In the genomic region with DNA sequence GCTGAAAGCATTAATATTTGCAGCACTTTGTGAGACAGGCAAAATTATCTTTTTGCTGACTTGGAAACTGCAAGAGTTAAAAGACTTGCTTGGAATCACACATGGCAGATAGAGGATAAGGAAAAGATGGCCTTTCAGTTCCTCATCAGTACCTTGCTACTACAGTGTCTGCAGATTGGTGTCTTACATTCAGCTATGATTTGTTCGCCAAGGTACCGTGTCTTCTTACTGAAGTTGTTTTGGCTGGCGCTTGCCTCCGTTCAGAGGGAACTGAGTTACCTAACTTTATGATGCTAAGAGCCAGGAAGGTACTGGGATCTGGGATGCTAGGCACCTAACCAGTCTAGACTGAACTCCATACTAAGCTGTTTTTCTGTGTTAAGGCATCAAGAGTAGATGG, we compare ENCODE assay signal across 8 cellular contexts. TPM values are rescaled to one million over a fixed set of nuclear protein-coding genes. Genes with fewer than 3 reads are reported as not detected.
DNase-seq lines count a peak whose midpoint lies in the region; ATAC-seq and TF ChIP-seq lines count a peak whose summit lies in the region.

No MANE protein-coding gene starts in this region.

- ATAC-seq in heart right ventricle (no peak), left ventricle myocardium superior (no peak)

- H3K36me3 ChIP-seq in heart right ventricle, result peaks cover 0 to 21% (median 0%) of the 10 kb centered on the region in 9 donors
- H3K36me3 ChIP-seq in Peyer's patch, result no peaks in the 10 kb centered on the region
- H3K36me3 ChIP-seq in esophagus squamous epithelium, result peaks cover 0 to 10% (median 0%) of the 10 kb centered on the region in 3 donors
- peaks cover 3% of the 10 kb centered on the region for H3K36me3 ChIP-seq in skeletal muscle satellite cell (ENCODE audit: insufficient read depth, low read length)

- TF ChIP-seq POLR2A in Peyer's patch (IDR thresholded peaks at IDR 0.05), result no peak
- no peak for TF ChIP-seq POLR2A in esophagus squamous epithelium (IDR thresholded peaks at IDR 0.05)

- peak overlapping the region in 7 of 10 donors; percentile 64 to 96 (median 84) for H3K4me3 ChIP-seq in heart right ventricle
- H3K4me3 ChIP-seq in Peyer's patch, result peak overlapping the region in 3 of 4 donors; percentile 9 to 97 (median 82)
- H3K4me3 ChIP-seq in esophagus squamous epithelium, result peak overlapping the region; percentile 2 to 97 (median 86)
- peak overlapping the region; percentile 76 for H3K4me3 ChIP-seq in skeletal muscle satellite cell (ENCODE audit: low read length)

- H3K4me1 ChIP-seq in heart right ventricle, result peaks cover 0 to 74% (median 62%) of the 10 kb centered on the region in 9 donors
- H3K4me1 ChIP-seq in Peyer's patch, result peaks cover 0 to 32% (median 12%) of the 10 kb centered on the region in 4 donors
- H3K4me1 ChIP-seq in esophagus squamous epithelium, result peaks cover 12 to 80% (median 35%) of the 10 kb centered on the region in 3 donors
- H3K4me1 ChIP-seq in skeletal muscle satellite cell (ENCODE audit: control insufficient read depth, insufficient read depth, low read length), result peaks cover 17% of the 10 kb centered on the region

- DNase-seq in heart right ventricle, result no peak
- DNase-seq in left ventricle myocardium superior, result no peak
- DNase-seq in Peyer's patch, result no peak
- DNase-seq in esophagus squamous epithelium (lab: John Stamatoyannopoulos, UW), result no peak
- DNase-seq in ureter (ENCODE audit: low spot score), result no peak
- no peak for DNase-seq in EL
- DNase-seq in stimulated activated naive CD4-positive, alpha-beta T cell (lab: John Stamatoyannopoulos, UW), result no peak

- TF ChIP-seq CTCF in heart right ventricle (IDR thresholded peaks at IDR 0.05) (no peak), Peyer's patch (IDR thresholded peaks at IDR 0.05) (no peak), esophagus squamous epithelium (IDR thresholded peaks at IDR 0.05) (no peak)

- H3K27me3 ChIP-seq in heart right ventricle (no peaks in the 10 kb centered on the region), Peyer's patch (no peaks in the 10 kb centered on the region), esophagus squamous epithelium (no peaks in the 10 kb centered on the region), skeletal muscle satellite cell (ENCODE audit: control insufficient read depth, insufficient read depth, low read length) (no peaks in the 10 kb centered on the region)

- H3K27ac ChIP-seq in heart right ventricle (peak overlapping the region in 3 of 10 donors; percentile 1 to 99 (median 99)), Peyer's patch (peak overlapping the region in 1 of 4 donors; percentile 38), esophagus squamous epithelium (peak overlapping the region in 3 of 4 donors; percentile 11 to 100 (median 33))

- H3K9ac ChIP-seq in skeletal muscle satellite cell (ENCODE audit: low read depth, low read length), result peak overlapping the region; percentile 94

- peak overlapping the region; percentile 82 for H3K4me2 ChIP-seq in skeletal muscle satellite cell (ENCODE audit: low read length)

- intact Hi-C loops in heart right ventricle (cut with DNase I), result loop anchor here in 8 of 10 donors (2.0 to 10.0 kb wide), 6 partner anchors 33 to 245 kb away; partner anchors contain the start of genes ACAT2 (in 4 of the 8), SOD2 (in 3 of the 8) and TCP1 (in 3 of the 8)
- intact Hi-C loops in left ventricle myocardium superior (cut with micrococcal nuclease), result no loop called here
- intact Hi-C loops in esophagus squamous epithelium (cut with DNase I), result loop anchor here (5.0 kb wide), 1 partner anchor 58 kb away; the partner anchor contains the start of gene TCP1

- H3K9me3 ChIP-seq in heart right ventricle, result no peaks in the 10 kb centered on the region
- H3K9me3 ChIP-seq in Peyer's patch, result no peaks in the 10 kb centered on the region
- no peaks in the 10 kb centered on the region for H3K9me3 ChIP-seq in esophagus squamous epithelium
- H3K9me3 ChIP-seq in skeletal muscle satellite cell (replicated peaks; ENCODE audit: low read length), result no peaks in the 10 kb centered on the region

- 25% methylated on average over 4 of the region's 4 CpGs for WGBS in heart right ventricle, 2 donors
- WGBS in esophagus squamous epithelium, 2 donors, result 7 to 10% methylated on average over 4 of the region's 4 CpGs

RNA-seq across cellular contexts. Expression of gene WTAP, which starts 2.3 kb away (rescaled TPM):
- total RNA-seq in heart right ventricle (10 to 100 TPM; 44.4 to 70.1 (median 47.2) TPM), left ventricle myocardium superior (46.4 TPM), Peyer's patch (100 to 1,000 TPM in 1 of 4 donors, 10 to 100 TPM in 3; 65.0 to 105 (median 88.5) TPM), esophagus squamous epithelium (100 to 1,000 TPM in 1 of 4 donors, 10 to 100 TPM in 3; 45.0 to 105 (median 82.6) TPM), ureter (111 TPM)
- polyA plus RNA-seq in heart right ventricle, result 10 to 100 TPM; 47.8 to 50.4 TPM
- 69.0 and 115 TPM in 2 replicates for total RNA-seq in skeletal muscle satellite cell (2012; rRNA removed)

RNA-seq across cellular contexts. Expression of gene ACAT2, which starts 32.2 kb away (rescaled TPM):
- 1 to 10 TPM; 3.4 to 7.5 (median 5.8) TPM for total RNA-seq in heart right ventricle
- polyA plus RNA-seq in heart right ventricle, result 10 to 100 TPM in 1 of 2 donors, 1 to 10 TPM in 1; 3.9 to 15.3 TPM
- 4.0 TPM for total RNA-seq in left ventricle myocardium superior
- total RNA-seq in Peyer's patch, result 10 to 100 TPM in 3 of 4 donors, 1 to 10 TPM in 1; 6.6 to 22.2 (median 16.5) TPM
- 10 to 100 TPM; 24.9 to 56.8 (median 40.8) TPM for total RNA-seq in esophagus squamous epithelium
- 14.6 and 26.6 TPM in 2 replicates for total RNA-seq in skeletal muscle satellite cell (2012; rRNA removed)
- 42.1 TPM for total RNA-seq in ureter

RNA-seq across cellular contexts. Expression of gene SOD2, which starts 36.6 kb away (rescaled TPM):
- total RNA-seq in heart right ventricle, result 1,000 to 10,000 TPM in 1 of 10 donors, 100 to 1,000 TPM in 9; 720 to 1,111 (median 848) TPM
- 100 to 1,000 TPM; 144 to 208 TPM for polyA plus RNA-seq in heart right ventricle
- total RNA-seq in left ventricle myocardium superior, result 1,053 TPM
- total RNA-seq in Peyer's patch, result 100 to 1,000 TPM in 2 of 4 donors, 10 to 100 TPM in 2; 85.0 to 156 (median 103) TPM
- total RNA-seq in esophagus squamous epithelium, result 100 to 1,000 TPM; 227 to 792 (median 519) TPM
- total RNA-seq in skeletal muscle satellite cell (2012; rRNA removed), result 482 and 732 TPM in 2 replicates
- 238 TPM for total RNA-seq in ureter

RNA-seq across cellular contexts. Expression of gene TCP1, which starts 59.8 kb away (rescaled TPM):
- total RNA-seq in heart right ventricle (100 to 1,000 TPM; 124 to 176 (median 139) TPM), left ventricle myocardium superior (164 TPM), Peyer's patch (100 to 1,000 TPM in 3 of 4 donors, 10 to 100 TPM in 1; 68.8 to 233 (median 135) TPM), esophagus squamous epithelium (100 to 1,000 TPM in 3 of 4 donors, 10 to 100 TPM in 1; 75.1 to 189 (median 172) TPM), ureter (153 TPM)
- polyA plus RNA-seq in heart right ventricle, result 100 to 1,000 TPM in 1 of 2 donors, 10 to 100 TPM in 1; 71.7 to 156 TPM
- 290 and 301 TPM in 2 replicates for total RNA-seq in skeletal muscle satellite cell (2012; rRNA removed)
